In the genomic region with DNA sequence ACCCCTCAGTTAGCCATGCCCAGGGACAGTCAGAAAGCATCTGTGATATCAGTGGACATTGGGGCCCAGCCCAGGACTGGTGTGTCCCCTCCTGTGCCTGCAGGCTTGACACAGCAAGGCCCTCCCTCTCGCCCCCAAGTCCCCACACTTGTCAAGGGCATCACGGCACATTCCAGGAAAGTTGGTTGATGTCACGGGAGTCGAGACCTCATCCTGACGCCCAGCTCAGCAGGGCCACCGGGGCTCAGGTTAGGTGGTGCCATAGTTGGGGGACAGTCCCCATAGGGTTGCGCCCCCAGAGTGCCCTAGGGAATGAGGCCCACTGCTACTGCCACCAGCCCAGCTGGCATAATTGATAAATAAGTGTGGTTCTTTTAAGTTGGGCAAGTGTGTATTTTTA, we compare ENCODE assay signal across 13 cellular contexts. TPM values are rescaled to one million over a fixed set of nuclear protein-coding genes. Genes with fewer than 3 reads are reported as not detected.
DNase-seq lines count a peak whose midpoint lies in the region; ATAC-seq and TF ChIP-seq lines count a peak whose summit lies in the region.
"Had no signal": no experiment of that assay in that cellular context is flagged by ENCODE, and none has a peak within 500 bp of the region (broad histone marks: within the 10 kb centered on the region; RNA-seq: fewer than 3 reads in every experiment).

No MANE protein-coding gene starts in this region.

- CTCF ChIA-PET in mammary epithelial cell (lab: Charles Lee; ENCODE audit: low non-redundant PET) = no interaction called here
- CTCF ChIA-PET in naive thymus-derived CD4-positive, alpha-beta T cell (lab: Charles Lee) = no interaction called here

- intact Hi-C loops in Right ventricle myocardium inferior (cut with DNase I) (no loop called here), cardiac septum (cut with DNase I) (no loop called here), mammary epithelial cell (cut with micrococcal nuclease) (no loop called here), vagina (cut with DNase I) (no loop called here)
- intact Hi-C loops in naive thymus-derived CD4-positive, alpha-beta T cell (cut with micrococcal nuclease) = loop anchor here (1.0 to 2.0 kb wide), 2 partner anchors 21 to 22 kb away; no protein-coding TSS in a partner anchor

- dilution Hi-C loops in mammary epithelial cell (cut with HindIII; ENCODE audit: low sequenced_read_pairs) = no loop called here

- ATAC-seq in Right ventricle myocardium inferior = no peak
- ATAC-seq in naive thymus-derived CD4-positive, alpha-beta T cell = no peak
- ATAC-seq: foreskin keratinocyte had no signal

- H2AFZ ChIP-seq in mammary epithelial cell (ENCODE audit: low read depth, low read length) = peak overlapping the region; percentile 59

- TF ChIP-seq POLR2A in vagina (IDR thresholded peaks at IDR 0.05) = no peak

- H3K4me1 ChIP-seq in mammary epithelial cell (ENCODE audit: insufficient read depth, low read length) (peaks cover 15% of the 10 kb centered on the region), vagina (peaks cover 47% of the 10 kb centered on the region)
- H3K4me1 ChIP-seq in naive thymus-derived CD4-positive, alpha-beta T cell (ENCODE audit: control insufficient read depth in 2 of 2, insufficient read depth in 2 of 2, low read length in 2 of 2) = peaks cover 19 to 20% of the 10 kb centered on the region in 2 donors
- H3K4me1 ChIP-seq: foreskin keratinocyte had no signal

- H3K9me3 ChIP-seq in mammary epithelial cell (replicated peaks; ENCODE audit: insufficient read depth, low read length) (no peaks in the 10 kb centered on the region), vagina (no peaks in the 10 kb centered on the region)
- no peaks in the 10 kb centered on the region for H3K9me3 ChIP-seq in naive thymus-derived CD4-positive, alpha-beta T cell (ENCODE audit: control insufficient read depth in 2 of 3, low read length in 3 of 3)
- H3K9me3 ChIP-seq: BE2C, MG63 had no signal

- no peaks in the 10 kb centered on the region for H3K36me3 Mint-ChIP-seq in naive thymus-derived CD4-positive, alpha-beta T cell

- peaks cover 9 to 44% (median 26%) of the 10 kb centered on the region in 7 donors for H3K4me1 Mint-ChIP-seq in naive thymus-derived CD4-positive, alpha-beta T cell

- H3K27me3 ChIP-seq in mammary epithelial cell (ENCODE audit: insufficient read depth, low read length) (no peaks in the 10 kb centered on the region), vagina (no peaks in the 10 kb centered on the region)
- no peaks in the 10 kb centered on the region for H3K27me3 ChIP-seq in naive thymus-derived CD4-positive, alpha-beta T cell (ENCODE audit: control insufficient read depth in 2 of 2, insufficient read depth in 2 of 2, low read length in 2 of 2)
- H3K27me3 ChIP-seq: BE2C, MG63 had no signal

- DNase-seq in Right ventricle myocardium inferior (ENCODE audit: missing footprints) (peak; percentile 37), cardiac septum (ENCODE audit: low spot score) (no peak), mammary epithelial cell (no peak), vagina (ENCODE audit: extremely low spot score in 2 of 2) (no peak), HCEC 1CT (no peak), T1000 (lab: John Stamatoyannopoulos, UW) (no peak), mesenteric fat pad (ENCODE audit: low spot score) (no peak)
- DNase-seq in naive thymus-derived CD4-positive, alpha-beta T cell = no peak
- DNase-seq: BE2C, foreskin keratinocyte, NCI-H748 treated with DMSO at 0.1 percent for 48 hours, T-helper 17 cell had no signal

- POLR2A ChIA-PET in naive thymus-derived CD4-positive, alpha-beta T cell (lab: Charles Lee) = no interaction called here

- H3K27ac ChIP-seq in mammary epithelial cell (ENCODE audit: insufficient read depth, low read depth, low read length) = no peak overlapping the region
- no peak overlapping the region for H3K27ac ChIP-seq in naive thymus-derived CD4-positive, alpha-beta T cell (ENCODE audit: low read depth, low read length)
- H3K27ac ChIP-seq in vagina = peak overlapping the region; percentile 18
- H3K27ac ChIP-seq: foreskin keratinocyte had no signal

- H3K27ac Mint-ChIP-seq in naive thymus-derived CD4-positive, alpha-beta T cell = peak overlapping the region in 5 of 9 donors; percentile 34 to 89 (median 58)

- peaks cover 17% of the 10 kb centered on the region for H3K79me2 ChIP-seq in mammary epithelial cell (ENCODE audit: insufficient read depth, low read length)

- H3K27me3 Mint-ChIP-seq in naive thymus-derived CD4-positive, alpha-beta T cell = no peaks in the 10 kb centered on the region
- H3K27me3 Mint-ChIP-seq: T-helper 17 cell had no signal

- H3K36me3 ChIP-seq in mammary epithelial cell (ENCODE audit: insufficient read depth, low read length) = no peaks in the 10 kb centered on the region
- H3K36me3 ChIP-seq in naive thymus-derived CD4-positive, alpha-beta T cell (ENCODE audit: control insufficient read depth in 2 of 3, insufficient read depth in 3 of 3, low read length in 3 of 3) = no peaks in the 10 kb centered on the region
- H3K36me3 ChIP-seq in vagina = no peaks in the 10 kb centered on the region
- H3K36me3 ChIP-seq: BE2C, MG63 had no signal

- H3K9me3 Mint-ChIP-seq in naive thymus-derived CD4-positive, alpha-beta T cell = no peaks in the 10 kb centered on the region

- no peak overlapping the region for H3K4me2 ChIP-seq in mammary epithelial cell (ENCODE audit: insufficient read depth, low read depth, low read length)

- peak overlapping the region in 9 of 10 donors; percentile 26 to 86 (median 74) for H3K4me3 Mint-ChIP-seq in naive thymus-derived CD4-positive, alpha-beta T cell

- 90% methylated on average over 7 of the region's 7 CpGs for WGBS in mammary epithelial cell (ENCODE audit: low coverage, missing lambda C conversion rate)

- in situ Hi-C loops in mammary epithelial cell (cut with MboI; ENCODE audit: low sequenced_read_pairs in 2 of 2) = no loop called here

- H3K4me3 ChIP-seq in mammary epithelial cell (replicated peaks in 1 of 3; ENCODE audit: insufficient read depth in 1 of 3, low read depth in 2 of 3, low read length in 3 of 3) (no peak overlapping the region), vagina (no peak overlapping the region)
- no peak overlapping the region for H3K4me3 ChIP-seq in naive thymus-derived CD4-positive, alpha-beta T cell (ENCODE audit: low read length)
- H3K4me3 ChIP-seq: MG63 had no signal

- BruUV-seq in mammary epithelial cell (replicated peaks; lab: Mats Ljungman, UMichigan) = no TSS peak

- H3K9ac ChIP-seq in mammary epithelial cell (ENCODE audit: insufficient read depth, low read length) = no peak overlapping the region

- no peaks in the 10 kb centered on the region for H4K20me1 ChIP-seq in mammary epithelial cell (ENCODE audit: insufficient read depth, low read length)

- no peak for TF ChIP-seq CTCF in mammary epithelial cell (conservative IDR thresholded peaks at IDR 0.05 in 1 of 2, IDR thresholded peaks at IDR 0.05 in 1 of 2; ENCODE audit: extremely low read depth in 1 of 2, insufficient read depth in 1 of 2, low read depth in 1 of 2, low read length in 2 of 2)
- TF ChIP-seq CTCF in vagina (IDR thresholded peaks at IDR 0.05) = no peak

RNA-seq across cellular contexts. Expression of a gene that starts 28.3 kb away (rescaled TPM):
- 80.0 TPM for total RNA-seq in Right ventricle myocardium inferior
- total RNA-seq in cardiac septum = 64.8 TPM
- total RNA-seq in mammary epithelial cell = 10 to 100 TPM; 19.2 to 58.8 TPM
- polyA plus RNA-seq in mammary epithelial cell = 17.7 TPM
- polyA minus RNA-seq in mammary epithelial cell = 3.0 TPM
- total RNA-seq in naive thymus-derived CD4-positive, alpha-beta T cell = 10 to 100 TPM; 13.9 to 48.5 (median 15.6) TPM
- 1 to 10 TPM; 2.1 to 2.8 TPM for polyA plus RNA-seq in naive thymus-derived CD4-positive, alpha-beta T cell
- total RNA-seq in vagina = 28.7 TPM
- total RNA-seq in mesenteric fat pad = 37.8 TPM

RNA-seq across cellular contexts. Expression of a gene that starts 54.5 kb away (rescaled TPM):
- total RNA-seq in Right ventricle myocardium inferior (8.4 TPM), cardiac septum (13.3 TPM), mammary epithelial cell (10 to 100 TPM; 66.6 to 69.5 TPM), vagina (32.9 TPM), mesenteric fat pad (1.8 TPM)
- polyA plus RNA-seq in mammary epithelial cell = 33.4 TPM
- polyA minus RNA-seq in mammary epithelial cell = 52.9 TPM
- total RNA-seq in naive thymus-derived CD4-positive, alpha-beta T cell = 1 to 10 TPM in 2 of 5 experiments, under 1 TPM in 3; 0.36 to 4.7 (median 0.97) TPM
- 1 to 10 TPM in 1 of 2 donors, under 1 TPM in 1; 0.45 to 1.1 TPM for polyA plus RNA-seq in naive thymus-derived CD4-positive, alpha-beta T cell

Comparison
In these comparisons a context has a peak if more than half of its experiments do, and no peak if none do; other contexts are left out.
1. intact Hi-C loops: an anchor here in naive thymus-derived CD4-positive, alpha-beta T cell (1.0 to 2.0 kb wide); none called in Right ventricle myocardium inferior, cardiac septum, mammary epithelial cell and vagina.